9 cellular contexts compared by ENCODE assay signal in the genomic region with DNA sequence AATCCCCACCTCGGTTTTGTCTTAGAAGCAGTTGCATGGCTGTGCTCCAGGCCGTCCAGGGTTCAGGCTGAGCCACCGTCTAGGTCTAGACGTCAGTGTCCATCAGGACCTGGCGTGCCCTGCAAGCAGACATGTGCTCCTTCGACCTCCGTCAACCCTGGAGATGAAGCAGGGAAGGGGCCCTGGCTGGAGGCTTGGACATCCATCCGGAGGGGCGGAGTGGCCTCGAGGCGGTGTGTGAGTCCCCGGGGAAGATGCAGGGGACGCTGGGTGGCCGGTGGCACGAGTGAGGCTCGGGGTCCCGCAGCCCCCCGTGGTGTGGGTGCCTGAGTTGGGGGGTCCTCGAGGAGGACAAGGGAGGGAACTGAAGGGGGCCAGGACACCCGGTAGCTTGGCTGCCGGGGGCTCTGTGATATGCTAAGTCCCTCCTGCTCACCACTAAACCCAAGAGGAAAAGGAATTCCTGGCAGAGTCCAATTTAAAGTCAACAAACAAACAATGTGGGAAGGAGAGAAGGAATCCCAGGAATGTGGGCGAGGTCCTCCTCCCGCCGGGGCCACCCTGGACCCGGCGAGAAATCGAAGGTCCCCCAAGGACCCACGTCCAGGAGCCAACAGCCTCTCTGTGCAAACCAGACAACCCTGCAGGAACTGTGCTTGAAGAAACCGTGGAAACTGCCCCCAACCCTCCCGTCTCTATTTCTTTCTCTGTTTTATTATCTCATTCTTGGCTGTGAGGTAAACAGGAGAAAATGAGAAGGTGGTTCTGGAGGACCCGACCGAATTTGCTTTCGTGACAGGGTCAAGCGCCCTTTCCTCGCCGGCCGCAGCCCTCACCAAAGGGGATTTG. TPM values are rescaled to one million over a fixed set of nuclear protein-coding genes. Genes with fewer than 3 reads are reported as not detected.
DNase-seq lines count a peak whose midpoint lies in the region; ATAC-seq, FAIRE-seq and TF ChIP-seq lines count a peak whose summit lies in the region.
"Had no signal": no experiment of that assay in that cellular context is flagged by ENCODE, and none has a peak within 500 bp of the region (broad histone marks: within the 10 kb centered on the region; RNA-seq: fewer than 3 reads in every experiment).

No MANE protein-coding gene starts in this region.

- H3K36me3 ChIP-seq in HEK293 (ENCODE audit: control insufficient read depth in 2 of 2, insufficient read depth in 1 of 2, low read length in 2 of 2) (no peaks in the 10 kb centered on the region), breast epithelium (no peaks in the 10 kb centered on the region), iPS-20b (ENCODE audit: insufficient read depth, low read depth, low read length) (no peaks in the 10 kb centered on the region), small intestine (ENCODE audit: control insufficient read depth in 2 of 2, insufficient read depth in 2 of 2, low read length in 2 of 2) (no peaks in the 10 kb centered on the region)

- WGBS in small intestine, 3 donors = 23 to 39% (median 32%) methylated on average over 37 of the region's 37 CpGs

- H3K4me1 ChIP-seq in HEK293 (ENCODE audit: control insufficient read depth, insufficient read depth, low read length) = no peaks in the 10 kb centered on the region
- peaks cover 3 to 6% of the 10 kb centered on the region in 2 donors for H3K4me1 ChIP-seq in breast epithelium
- peaks cover 12% of the 10 kb centered on the region; the same call in 1 of the 2 replicates for H3K4me1 ChIP-seq in iPS-20b (ENCODE audit: insufficient read depth, low read length)
- no peaks in the 10 kb centered on the region for H3K4me1 ChIP-seq in small intestine (ENCODE audit: control insufficient read depth in 2 of 2, insufficient read depth in 1 of 2, low read depth in 1 of 2, low read length in 1 of 2)

- no peaks in the 10 kb centered on the region for H3K9me3 ChIP-seq in HEK293 (ENCODE audit: control insufficient read depth, insufficient read depth, low read depth, low read length)
- H3K9me3 ChIP-seq in breast epithelium = no peaks in the 10 kb centered on the region
- no peaks in the 10 kb centered on the region for H3K9me3 ChIP-seq in iPS-20b (ENCODE audit: insufficient read depth, low read depth, low read length)
- H3K9me3 ChIP-seq in small intestine (ENCODE audit: control insufficient read depth, low read depth) = no peaks in the 10 kb centered on the region

- peak overlapping the region; percentile 57; the same call in 1 of the 2 replicates for H3K9ac ChIP-seq in iPS-20b (ENCODE audit: low read depth, low read length)

- FAIRE-seq in small intestine (lab: Jason Lieb, UNC) = no peak

- H3K27ac ChIP-seq in HEK293 (ENCODE audit: extremely low read depth, low read depth, low read length) (no peak overlapping the region), breast epithelium (peak overlapping the region; percentile 54 to 70), iPS-20b (ENCODE audit: low read length) (peak overlapping the region; percentile 25), small intestine (ENCODE audit: low read depth in 1 of 2, low read length in 1 of 2) (peak overlapping the region in 1 of 2 donors; percentile 11)

- CTCF ChIA-PET in HEK293 (lab: Yijun Ruan, JAX) = interaction anchor here (1.0 to 1.7 kb wide), 3 partner anchors 11 to 41 kb away, joined by 3 to 8 read pairs (median 5); no protein-coding TSS in a partner anchor

- TF ChIP-seq CTCF in HEK293 (tag by site-specific recombination; IDR thresholded peaks at IDR 0.05) (no peak), breast epithelium (IDR thresholded peaks at IDR 0.05) (no peak)

- intact Hi-C loops in breast epithelium (cut with DNase I; ENCODE audit: low total_unique reads) = no loop called here

- DNase-seq in breast epithelium (ENCODE audit: low spot score in 2 of 2) = no peak
- peak; percentile 66 for DNase-seq in small intestine
- DNase-seq in activated gamma-delta T cell treated with Interleukin-2 at 50 U/mL for 16 hours = no peak
- DNase-seq in NCI-H1436 treated with DMSO at 0.1 percent for 48 hours (lab: John Stamatoyannopoulos, UW) = no peak
- no peak for DNase-seq in midbrain (lab: John Stamatoyannopoulos, UW)
- DNase-seq: RPMI8226 had no signal

- POLR2A ChIA-PET in HEK293 (lab: Yijun Ruan, JAX) = interaction anchor here (1.1 kb wide), 1 partner anchor 18 kb away, joined by 3 read pairs; no protein-coding TSS in a partner anchor

- TF ChIP-seq POLR2A in breast epithelium (IDR thresholded peaks at IDR 0.05) = no peak

- peak overlapping the region; percentile 25 for H3K4me3 ChIP-seq in HEK293 (ENCODE audit: low read depth, low read length)
- H3K4me3 ChIP-seq in breast epithelium = peak overlapping the region in 2 of 3 donors; percentile 37 to 53
- peak overlapping the region; percentile 65 for H3K4me3 ChIP-seq in iPS-20b (ENCODE audit: low read length)
- H3K4me3 ChIP-seq in small intestine (ENCODE audit: low read depth in 1 of 2, low read length in 2 of 2) = peak overlapping the region in 1 of 2 donors; percentile 6

- ATAC-seq in GM19395 (IDR thresholded peaks at IDR 0.05; ENCODE audit: unreplicated experiment) = no peak

- H3K27me3 ChIP-seq in breast epithelium (no peaks in the 10 kb centered on the region), iPS-20b (ENCODE audit: insufficient read depth, low read length) (no peaks in the 10 kb centered on the region), small intestine (ENCODE audit: control insufficient read depth in 2 of 2, insufficient read depth in 2 of 2, low read length in 2 of 2) (no peaks in the 10 kb centered on the region)

TF ChIP-seq in HEK293, 187 proteins besides CTCF, POLR2A, EP300 and RAD21 (continues in another document):
- no peak for TF ChIP-seq ZNF560 (tag by site-specific recombination; IDR thresholded peaks at IDR 0.05; ENCODE audit: borderline replicate concordance)
- no peak for TF ChIP-seq AEBP2 (tag by site-specific recombination; IDR thresholded peaks at IDR 0.05; ENCODE audit: borderline replicate concordance)
- no peak for TF ChIP-seq OVOL3 (tag by site-specific recombination; IDR thresholded peaks at IDR 0.05)
- no peak for TF ChIP-seq ZBTB6 (tag by site-specific recombination; IDR thresholded peaks at IDR 0.05)
- no peak for TF ChIP-seq ZNF184 (tag by site-specific recombination; IDR thresholded peaks at IDR 0.05)
- TF ChIP-seq ZFHX2 (tag by site-specific recombination; conservative IDR thresholded peaks at IDR 0.05) = no peak
- no peak for TF ChIP-seq ZFP41 (tag by site-specific recombination; IDR thresholded peaks at IDR 0.05; ENCODE audit: borderline replicate concordance)
- TF ChIP-seq ZNF169 (tag by site-specific recombination; IDR thresholded peaks at IDR 0.05) = no peak
- no peak for TF ChIP-seq ZBTB48 (tag by site-specific recombination; IDR thresholded peaks at IDR 0.05)
- TF ChIP-seq ZSCAN4 (tag by site-specific recombination; IDR thresholded peaks at IDR 0.05) = no peak

RNA-seq across cellular contexts. Expression of gene PTBP1, which starts 14.8 kb away (rescaled TPM):
- total RNA-seq in breast epithelium = 100 to 1,000 TPM in 2 of 3 donors, 10 to 100 TPM in 1; 92.0 to 147 (median 131) TPM
- polyA plus RNA-seq in small intestine = 100 to 1,000 TPM; 109 to 149 (median 131) TPM

RNA-seq across cellular contexts. Expression of gene MISP, which starts 31.5 kb away (rescaled TPM):
- total RNA-seq in breast epithelium = 1 to 10 TPM in 2 of 3 donors, under 1 TPM in 1; 0.16 to 3.6 (median 2.5) TPM
- 100 to 1,000 TPM; 189 to 644 (median 550) TPM for polyA plus RNA-seq in small intestine

RNA-seq across cellular contexts. Expression of gene PLPPR3, which starts 39.3 kb away (rescaled TPM):
- 1 to 10 TPM in 2 of 3 donors, not detected in 1; 6.9 to 9.1 TPM for total RNA-seq in breast epithelium
- polyA plus RNA-seq in small intestine = under 1 TPM in 1 of 3 donors, not detected in 2; 0.57 TPM

RNA-seq across cellular contexts. Expression of gene AZU1, which starts 45.2 kb away (rescaled TPM):
- under 1 TPM in 1 of 3 donors, not detected in 2; 0.29 TPM for total RNA-seq in breast epithelium
- polyA plus RNA-seq in small intestine = not detected

RNA-seq across cellular contexts. Expression of gene PRTN3, which starts 58.4 kb away (rescaled TPM):
- 1 to 10 TPM in 1 of 3 donors, under 1 TPM in 1, not detected in 1; 0.44 to 1.1 TPM for total RNA-seq in breast epithelium
- polyA plus RNA-seq in small intestine = not detected
